Comparison of ENCODE assay signal across 15 cellular contexts in genomic region chr1:168452329-168452728, GRCh38.
DNase-seq lines count a peak whose midpoint lies in the region; ATAC-seq and TF ChIP-seq lines count a peak whose summit lies in the region.
"Had no signal": no experiment of that assay in that cellular context is flagged by ENCODE, and none has a peak within 500 bp of the region (broad histone marks: within the 10 kb centered on the region; RNA-seq: fewer than 3 reads in every experiment).

No MANE protein-coding gene starts in this region.

- in situ Hi-C loops in SK-MEL-5 (cut with HindIII; ENCODE audit: low pct_unique_long_range_greater_than_20kb, low sequenced_read_pairs): no loop called here

- no peak overlapping the region for H3K18ac ChIP-seq in H9 (ENCODE audit: insufficient read length, low read depth, low read length)

- no peaks in the 10 kb centered on the region for H3K23me2 ChIP-seq in H9 (ENCODE audit: insufficient read length, low read depth, low read length, poor library complexity, severe bottlenecking)

- H3K4me3 ChIP-seq in BE2C (ENCODE audit: low read depth, low read length) (no peak overlapping the region), fibroblast of villous mesenchyme (ENCODE audit: low read depth, low read length) (no peak overlapping the region)
- H3K4me3 ChIP-seq: esophagus muscularis mucosa, sigmoid colon had no signal

- no peaks in the 10 kb centered on the region for H4K20me1 ChIP-seq in H9 (ENCODE audit: control insufficient read depth, insufficient read depth, insufficient read length)

- H3K23ac ChIP-seq in H9 (ENCODE audit: insufficient read length, low read depth, low read length): no peak overlapping the region

- H2AFZ ChIP-seq in H9 (ENCODE audit: low read length): no peak overlapping the region

- no peak overlapping the region for H3T11ph ChIP-seq in H9 (ENCODE audit: low read length)

- no peak overlapping the region for H3K14ac ChIP-seq in H9 (ENCODE audit: insufficient read depth, low read length)

- H3K4me2 ChIP-seq in H9 (ENCODE audit: insufficient read depth, insufficient read length, low read length): no peak overlapping the region

- H3K9me3 ChIP-seq in BE2C (no peaks in the 10 kb centered on the region), H9 (ENCODE audit: control insufficient read depth, low read depth, low read length) (no peaks in the 10 kb centered on the region)
- H3K9me3 ChIP-seq: esophagus muscularis mucosa had no signal

- no peak overlapping the region for H3K27ac Mint-ChIP-seq in H9

- no peak overlapping the region for H2BK15ac ChIP-seq in H9 (ENCODE audit: low read depth, low read length)

- H3K4me1 ChIP-seq in BE2C: no peaks in the 10 kb centered on the region
- no peaks in the 10 kb centered on the region for H3K4me1 ChIP-seq in H9 (ENCODE audit: insufficient read depth, low read length)

- H3K4me1 Mint-ChIP-seq in H9: 0 out of 4 replicates have a peak, but pooled peaks cover 0 to 2% of the 10 kb centered on the region in 2 experiments

- H3K27ac ChIP-seq in H9 (ENCODE audit: insufficient read length, low read depth, low read length): no peak overlapping the region
- H3K27ac ChIP-seq: esophagus muscularis mucosa, sigmoid colon had no signal

- H3K56ac ChIP-seq in H9 (ENCODE audit: insufficient read length, low read depth, low read length): no peak overlapping the region

- H3K9me3 Mint-ChIP-seq in H9: peaks cover 14 to 21% of the 10 kb centered on the region in 2 experiments

- intact Hi-C loops in left cardiac atrium (cut with DNase I): no loop called here

- no peak overlapping the region for H2BK5ac ChIP-seq in H9 (ENCODE audit: insufficient read length, low read length)

- no peaks in the 10 kb centered on the region for H3K36me3 ChIP-seq in BE2C
- H3K36me3 ChIP-seq: esophagus muscularis mucosa, sigmoid colon had no signal

- H2BK20ac ChIP-seq in H9 (ENCODE audit: low read depth, low read length, poor library complexity, severe bottlenecking): no peak overlapping the region

- no peak overlapping the region for H2BK120ac ChIP-seq in H9 (ENCODE audit: low read depth, low read length, poor library complexity, severe bottlenecking)

- peak; percentile 50 for TF ChIP-seq CTCF in BE2C (IDR thresholded peaks at IDR 0.05; ENCODE audit: low read depth, low read length)
- TF ChIP-seq CTCF in H9 (conservative IDR thresholded peaks at IDR 0.05): peak; percentile 64
- TF ChIP-seq CTCF in fibroblast of villous mesenchyme (IDR thresholded peaks at IDR 0.05; ENCODE audit: insufficient read depth, low read depth, low read length): peak; percentile 20

- H3K4ac ChIP-seq in H9 (ENCODE audit: low read depth, low read length): no peak overlapping the region

- no peak overlapping the region for H4K5ac ChIP-seq in H9 (ENCODE audit: insufficient read length, low read depth, low read length)

- H2BK12ac ChIP-seq in H9 (ENCODE audit: insufficient read length, low read depth, low read length): no peak overlapping the region

- peaks cover 10 to 17% (median 16%) of the 10 kb centered on the region in 3 experiments; a peak in 6 of 7 replicates for H3K36me3 Mint-ChIP-seq in H9 (ENCODE audit: insufficient read depth in 1 of 3, low read depth in 3 of 3)

- DNase-seq in BE2C (no peak), H9 (no peak), SK-MEL-5 (ENCODE audit: low read depth, low spot score) (peak; percentile 20), fibroblast of villous mesenchyme (ENCODE audit: low read depth) (peak; percentile 21), H4 (ENCODE audit: low spot score) (no peak), left lobe of liver (ENCODE audit: low spot score) (no peak), left cardiac atrium (no peak)
- no peak for DNase-seq in activated CD4-positive, alpha-beta T cell treated with anti-CD3 and anti-CD28 coated beads for 4 hours
- DNase-seq: activated gamma-delta T cell treated with Interleukin-2 at 50 U/mL for 16 hours; GDM1; NCI-H146; NK-92 treated with Interleukin-12 subunit alpha and Interleukin-12 subunit beta, amount 100 ng/mL, for 24 hours; sigmoid colon; substantia nigra had no signal

- no peaks in the 10 kb centered on the region for H3K79me1 ChIP-seq in H9 (ENCODE audit: insufficient read depth, low read depth, low read length, poor library complexity, severe bottlenecking)

- no CpG with 5 or more reads among the region's 1 CpG for WGBS in H9 (ENCODE audit: extremely low coverage, insufficient read length, low lambda C conversion rate)

- no peak overlapping the region for H4K8ac ChIP-seq in H9 (replicated peaks; ENCODE audit: insufficient read length, low read depth, low read length)

- no peak overlapping the region for H3K9ac ChIP-seq in H9 (ENCODE audit: extremely low read depth, insufficient read length, low read length)

- H3K27me3 Mint-ChIP-seq in H9 (ENCODE audit: low read depth): no peaks in the 10 kb centered on the region

- H2AK5ac ChIP-seq in H9 (ENCODE audit: insufficient read length, low read length): no peak overlapping the region

- H3K79me2 ChIP-seq in H9 (ENCODE audit: insufficient read depth, low read length): no peaks in the 10 kb centered on the region

- no peak overlapping the region for H3K4me3 Mint-ChIP-seq in H9

- ATAC-seq in left lobe of liver (no peak), left cardiac atrium (no peak)

- H3K27me3 ChIP-seq in BE2C (no peaks in the 10 kb centered on the region), H9 (ENCODE audit: insufficient read depth, low read length) (no peaks in the 10 kb centered on the region)
- H3K27me3 ChIP-seq: esophagus muscularis mucosa, sigmoid colon had no signal

- no peak overlapping the region for H4K91ac ChIP-seq in H9 (ENCODE audit: insufficient read length, low read depth, low read length)

Comparison
In these comparisons a context has a peak if more than half of its experiments do, and no peak if none do; other contexts are left out.
1. DNase-seq: peak in SK-MEL-5 (single experiment) and fibroblast of villous mesenchyme (single experiment); none in BE2C (single experiment), H9 (single experiment), H4 (single experiment), activated CD4-positive, alpha-beta T cell treated with anti-CD3 and anti-CD28 coated beads for 4 hours (0 of 2), left lobe of liver (single experiment) and left cardiac atrium (single experiment).
2. Peak in every context shown above with its lines, with median percentiles within 50 percentile points of each other: CTCF ChIP-seq.